In the genomic region with DNA sequence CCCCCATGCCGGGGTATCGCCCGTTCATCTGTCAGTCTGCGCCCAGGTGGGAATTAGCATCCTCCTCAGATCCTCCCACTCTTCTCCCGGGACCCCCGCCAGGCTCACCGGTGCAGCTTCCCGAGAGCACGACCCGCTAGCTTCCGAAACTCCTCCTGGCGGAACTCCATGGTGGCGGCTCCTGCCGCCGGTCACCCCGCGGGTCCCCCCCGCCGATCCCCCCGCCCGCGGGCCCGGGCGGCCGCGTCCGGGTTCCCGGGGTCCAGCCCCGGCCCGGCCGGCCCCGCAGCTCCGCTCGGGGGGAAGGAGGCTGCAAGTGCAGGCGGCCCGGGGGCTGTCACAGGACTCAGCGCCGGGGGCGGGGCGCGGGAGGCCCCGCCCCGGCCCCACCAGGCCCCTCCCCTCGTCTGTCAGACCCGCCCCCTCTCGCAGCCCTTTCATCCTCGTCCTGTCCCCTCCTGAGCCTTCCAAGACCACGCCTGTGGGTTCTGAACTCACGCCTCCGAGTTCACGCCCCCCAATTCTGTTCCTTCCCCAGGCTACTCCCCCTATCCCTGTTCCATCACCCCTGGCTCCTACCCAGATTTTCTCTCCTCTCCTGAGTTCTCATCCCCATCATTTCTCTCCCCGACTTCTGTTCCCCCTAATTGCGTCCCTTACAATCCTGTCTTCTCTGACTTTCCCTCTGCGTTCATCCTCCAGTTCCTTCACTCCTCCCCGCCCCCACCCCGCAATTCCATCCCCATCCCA, we compare ENCODE assay signal across 9 cellular contexts. TPM values are rescaled to one million over a fixed set of nuclear protein-coding genes. Genes with fewer than 3 reads are reported as not detected.
DNase-seq lines count a peak whose midpoint lies in the region; ATAC-seq and TF ChIP-seq lines count a peak whose summit lies in the region.
"Had no signal": no experiment of that assay in that cellular context is flagged by ENCODE, and none has a peak within 500 bp of the region (broad histone marks: within the 10 kb centered on the region; RNA-seq: fewer than 3 reads in every experiment).

SLC17A7 (minus strand) TSS at position 318 of the 750 bp plus-strand sequence; CDS start at position 170, 148 bp downstream.

- H3F3A ChIP-seq in MM.1S (ENCODE audit: insufficient read depth, low read length) (no peaks in the 10 kb centered on the region; the same call in 1 of the 2 replicates), smooth muscle cell (ENCODE audit: low read depth) (peaks cover 8% of the 10 kb centered on the region)

- peak within 1 kb of the TSS; percentile 73 for H3K4me3 Mint-ChIP-seq in Calu3 (ENCODE audit: low read depth, unreplicated experiment)
- peak within 1 kb of the TSS; percentile 78 for H3K4me3 Mint-ChIP-seq in activated CD8-positive, alpha-beta T cell treated with anti-CD3 and anti-CD28 coated beads, Interleukin-2, amount 10 ng/mL, durations not matched to agents 7 days and 5 days

- H3K27me3 ChIP-seq in MM.1S (replicated peaks; ENCODE audit: insufficient read depth, low read length) (peaks cover 58% of the 10 kb centered on the region), cardiac muscle cell (peaks cover 62% of the 10 kb centered on the region), smooth muscle cell (ENCODE audit: low read depth) (peaks cover 61% of the 10 kb centered on the region)

- no peak for TF ChIP-seq CTCF in Calu3 (IDR thresholded peaks at IDR 0.05; ENCODE audit: unreplicated experiment)
- TF ChIP-seq CTCF in MM.1S (IDR thresholded peaks at IDR 0.05; ENCODE audit: low read length) = no peak
- no peak for TF ChIP-seq CTCF in cardiac muscle cell (IDR thresholded peaks at IDR 0.05; ENCODE audit: low read depth, low read length)
- TF ChIP-seq CTCF in smooth muscle cell (IDR thresholded peaks at IDR 0.05; ENCODE audit: borderline replicate concordance, insufficient read depth, poor library complexity, severe bottlenecking) = no peak

- H2AFZ ChIP-seq in MM.1S (ENCODE audit: low read length) (no peak within 1 kb of the TSS), smooth muscle cell (ENCODE audit: low read depth) (no peak within 1 kb of the TSS)

- H4K20me1 ChIP-seq in MM.1S (ENCODE audit: insufficient read depth, low read length) = no peaks in the 10 kb centered on the region
- no peaks in the 10 kb centered on the region for H4K20me1 ChIP-seq in smooth muscle cell (ENCODE audit: low read depth)

- H3K27ac ChIP-seq in MM.1S (ENCODE audit: low read length) (no peak within 1 kb of the TSS), cardiac muscle cell (peak within 1 kb of the TSS; percentile 40), smooth muscle cell (ENCODE audit: low read depth) (no peak within 1 kb of the TSS)

- H3K27me3 Mint-ChIP-seq in Calu3 (ENCODE audit: unreplicated experiment) = peaks cover 68% of the 10 kb centered on the region
- H3K27me3 Mint-ChIP-seq in activated CD8-positive, alpha-beta T cell treated with anti-CD3 and anti-CD28 coated beads, Interleukin-2, amount 10 ng/mL, durations not matched to agents 7 days and 5 days (ENCODE audit: low read depth) = peaks cover 58% of the 10 kb centered on the region

- peak; percentile 9 for ATAC-seq in activated CD8-positive, alpha-beta T cell treated with anti-CD3 and anti-CD28 coated beads, Interleukin-2, amount 10 ng/mL, durations not matched to agents 7 days and 5 days
- no peak for ATAC-seq in GM18517 (IDR thresholded peaks at IDR 0.05; ENCODE audit: unreplicated experiment)

- 3% methylated on average over 37 of the region's 56 CpGs for WGBS in smooth muscle cell (ENCODE audit: low lambda C conversion rate)

- no peaks in the 10 kb centered on the region for H3K9me2 ChIP-seq in MM.1S (replicated peaks; ENCODE audit: insufficient read depth, low read length)

- H3K9ac ChIP-seq in MM.1S (ENCODE audit: low read length) (no peak within 1 kb of the TSS), smooth muscle cell (ENCODE audit: low read depth) (no peak within 1 kb of the TSS)

- H3K27ac Mint-ChIP-seq in Calu3 (ENCODE audit: unreplicated experiment) = no peak within 1 kb of the TSS
- no peak within 1 kb of the TSS for H3K27ac Mint-ChIP-seq in activated CD8-positive, alpha-beta T cell treated with anti-CD3 and anti-CD28 coated beads, Interleukin-2, amount 10 ng/mL, durations not matched to agents 7 days and 5 days

- no peaks in the 10 kb centered on the region for H3K9me3 Mint-ChIP-seq in Calu3 (ENCODE audit: low read depth, unreplicated experiment)
- no peaks in the 10 kb centered on the region for H3K9me3 Mint-ChIP-seq in activated CD8-positive, alpha-beta T cell treated with anti-CD3 and anti-CD28 coated beads, Interleukin-2, amount 10 ng/mL, durations not matched to agents 7 days and 5 days (ENCODE audit: insufficient read depth)

- H3K36me3 Mint-ChIP-seq in Calu3 (ENCODE audit: insufficient read depth, unreplicated experiment) = peaks cover 33% of the 10 kb centered on the region
- peaks cover 6% of the 10 kb centered on the region for H3K36me3 Mint-ChIP-seq in activated CD8-positive, alpha-beta T cell treated with anti-CD3 and anti-CD28 coated beads, Interleukin-2, amount 10 ng/mL, durations not matched to agents 7 days and 5 days (ENCODE audit: low read depth)

- POLR2A ChIA-PET in activated CD8-positive, alpha-beta T cell treated with anti-CD3 and anti-CD28 coated beads, Interleukin-2, amount 10 ng/mL, durations not matched to agents 7 days and 5 days (lab: Charles Lee) = interaction anchor here (0.6 to 1.3 kb wide), 2 partner anchors 11 to 81 kb away, joined by 3 to 4 read pairs; partner anchors contain the start of gene PIH1D1

- DNase-seq in Calu3 (no peak), MM.1S (no peak), cardiac muscle cell (ENCODE audit: low read depth in 1 of 2, low spot score in 1 of 2) (peak in 1 of 2 donors; percentile 68), smooth muscle cell (lab: John Stamatoyannopoulos, UW; ENCODE audit: unreplicated experiment) (no peak), NCI-H1048 (lab: John Stamatoyannopoulos, UW) (no peak)
- DNase-seq in activated CD8-positive, alpha-beta T cell treated with anti-CD3 and anti-CD28 coated beads, Interleukin-2, amount 10 ng/mL, durations not matched to agents 7 days and 5 days = peak; percentile 68
- DNase-seq in effector CD4-positive, alpha-beta T cell = no peak

- CTCF ChIA-PET in Calu3 (lab: Charles Lee) = interaction anchor here (0.6 to 1.5 kb wide), 4 partner anchors 15 to 214 kb away, joined by 3 to 6 read pairs (median 4); no protein-coding TSS in a partner anchor
- CTCF ChIA-PET in activated CD8-positive, alpha-beta T cell treated with anti-CD3 and anti-CD28 coated beads, Interleukin-2, amount 10 ng/mL, durations not matched to agents 7 days and 5 days (lab: Charles Lee) = interaction anchor here (1.4 to 4.4 kb wide), 5 partner anchors 11 to 49 kb away, joined by 4 to 40 read pairs (median 8); partner anchors contain the start of genes FLT3LG, PIH1D1 and PTH2

- intact Hi-C loops in Calu3 (cut with micrococcal nuclease; ENCODE audit: unreplicated experiment) = no loop called here

- H3K4me2 ChIP-seq in MM.1S (ENCODE audit: low read depth, low read length) (peak within 1 kb of the TSS; percentile 90; the same call in 1 of the 2 replicates), smooth muscle cell (peak within 1 kb of the TSS; percentile 96)

- H3K36me3 ChIP-seq in MM.1S (replicated peaks; ENCODE audit: insufficient read depth, low read length) (no peaks in the 10 kb centered on the region), cardiac muscle cell (no peaks in the 10 kb centered on the region), smooth muscle cell (ENCODE audit: low read depth) (no peaks in the 10 kb centered on the region)

- H3K4me1 ChIP-seq in MM.1S (ENCODE audit: low read length) (no peaks in the 10 kb centered on the region), cardiac muscle cell (ENCODE audit: low read depth) (no peaks in the 10 kb centered on the region), smooth muscle cell (ENCODE audit: low read depth) (peaks cover 6% of the 10 kb centered on the region)

- BruUV-seq in Calu3 (replicated peaks; lab: Mats Ljungman, UMichigan) = no TSS peak

- H3K4me1 Mint-ChIP-seq in Calu3 (ENCODE audit: low read depth, unreplicated experiment) = peaks cover 27% of the 10 kb centered on the region
- peaks cover 43% of the 10 kb centered on the region for H3K4me1 Mint-ChIP-seq in activated CD8-positive, alpha-beta T cell treated with anti-CD3 and anti-CD28 coated beads, Interleukin-2, amount 10 ng/mL, durations not matched to agents 7 days and 5 days (ENCODE audit: low read depth)

- no peaks in the 10 kb centered on the region for H3K9me3 ChIP-seq in MM.1S (replicated peaks; ENCODE audit: insufficient read depth, low read length)
- H3K9me3 ChIP-seq in cardiac muscle cell (ENCODE audit: low read depth) = no peaks in the 10 kb centered on the region
- H3K9me3 ChIP-seq in smooth muscle cell (replicated peaks; ENCODE audit: low read depth) = no peaks in the 10 kb centered on the region

- H3K79me2 ChIP-seq in MM.1S (ENCODE audit: low read length) = no peaks in the 10 kb centered on the region
- no peaks in the 10 kb centered on the region for H3K79me2 ChIP-seq in smooth muscle cell (ENCODE audit: low read depth)

- H3K4me3 ChIP-seq in MM.1S (ENCODE audit: low read length) = 0 out of 2 replicates have a peak within 1 kb of the TSS, but pooled peaks have one; percentile 84
- H3K4me3 ChIP-seq in cardiac muscle cell = peak within 1 kb of the TSS; percentile 44
- H3K4me3 ChIP-seq in smooth muscle cell = peak within 1 kb of the TSS; percentile 76

RNA-seq across cellular contexts. Expression of gene SLC17A7, which starts in this region (rescaled TPM):
- total RNA-seq in Calu3 (2022) = not detected in 2 replicates
- total RNA-seq in activated CD8-positive, alpha-beta T cell treated with anti-CD3 and anti-CD28 coated beads, Interleukin-2, amount 10 ng/mL, durations not matched to agents 7 days and 5 days = under 1 TPM in 1 of 2 experiments, not detected in 1; 0.16 TPM
- 1.6 and 2.2 TPM in 2 replicates for total RNA-seq in cardiac muscle cell
- 0.77 and 1.2 TPM in 2 replicates for polyA plus RNA-seq in cardiac muscle cell
- total RNA-seq in smooth muscle cell = 0.04 and 0.54 TPM in 2 replicates
- 0.39 TPM in 1 of 2 replicates, not detected in the other for polyA plus RNA-seq in smooth muscle cell
- total RNA-seq: bronchial epithelial cell had no signal

Comparison
In these comparisons a context has a peak if more than half of its experiments do, and no peak if none do; other contexts are left out.
1. Peak in DNase-seq and ATAC-seq in activated CD8-positive, alpha-beta T cell treated with anti-CD3 and anti-CD28 coated beads, Interleukin-2, amount 10 ng/mL, durations not matched to agents 7 days and 5 days; RNA of the gene not detected or under 1 TPM.